Comparison of ENCODE assay signal across 8 cellular contexts in genomic region chr21:46059711-46060455, GRCh38. TPM values are rescaled to one million over a fixed set of nuclear protein-coding genes. Genes with fewer than 3 reads are reported as not detected.
A peak's percentile ranks its signal among the peaks of the same experiment; 100 is the strongest.
DNase-seq lines count a peak whose midpoint lies in the region; ATAC-seq, FAIRE-seq and TF ChIP-seq lines count a peak whose summit lies in the region.
"Not testable (repeated sequence)": the region's sequence is repeated elsewhere in the genome, so short reads cannot be mapped to it uniquely, and the experiment has no call there.

No MANE protein-coding gene starts in this region.

- H3K27me3 Mint-ChIP-seq in stimulated activated naive CD8-positive, alpha-beta T cell treated with anti-CD3 and anti-CD28 coated beads, Interleukin-15, Interleukin-2, amounts not matched to agents 100 ng/mL and 50 ng/mL, for 24 hours = peaks cover 27% of the 10 kb centered on the region

- not testable (repeated sequence) for H3K4me3 ChIP-seq in bronchial epithelial cell (ENCODE audit: low read depth, low read length); heart right ventricle; lower lobe of right lung; psoas muscle; upper lobe of left lung

- TF ChIP-seq CTCF in bronchial epithelial cell (IDR thresholded peaks at IDR 0.05; ENCODE audit: insufficient read depth, low read length, severe bottlenecking); heart right ventricle (IDR thresholded peaks at IDR 0.05); lower lobe of right lung (IDR thresholded peaks at IDR 0.05); psoas muscle (IDR thresholded peaks at IDR 0.05); upper lobe of left lung (IDR thresholded peaks at IDR 0.05): not testable (repeated sequence)

- peak overlapping the region in 9 of 10 donors; percentile 62 to 88 (median 81) for H3K27ac ChIP-seq in heart right ventricle
- peak overlapping the region; percentile 18 for H3K27ac ChIP-seq in lower lobe of right lung
- H3K27ac ChIP-seq in psoas muscle = peak overlapping the region; percentile 54
- H3K27ac ChIP-seq in upper lobe of left lung = peak overlapping the region; percentile 41 to 79 (median 74)

- TF ChIP-seq POLR2A in upper lobe of left lung (IDR thresholded peaks at IDR 0.05) = not testable (repeated sequence)

- H3K27ac Mint-ChIP-seq in stimulated activated naive CD8-positive, alpha-beta T cell treated with anti-CD3 and anti-CD28 coated beads, Interleukin-15, Interleukin-2, amounts not matched to agents 100 ng/mL and 50 ng/mL, for 24 hours = peak overlapping the region; percentile 84

- peaks cover 0 to 26% (median 0%) of the 10 kb centered on the region in 11 donors for H3K9me3 ChIP-seq in heart right ventricle
- not testable (repeated sequence) for H3K9me3 ChIP-seq in lower lobe of right lung, psoas muscle, upper lobe of left lung

- intact Hi-C loops in heart right ventricle (cut with DNase I) = loop anchor here in 3 of 10 donors (5.0 kb wide), 3 partner anchors 33 to 78 kb away; partner anchors contain the start of gene COL6A1 (in 1 of the 3)
- intact Hi-C loops in lower lobe of right lung (cut with DNase I); psoas muscle (cut with DNase I): not testable (repeated sequence)

- peak; percentile 95 for FAIRE-seq in bronchial epithelial cell (lab: Jason Lieb, UNC)

- peaks cover 74% of the 10 kb centered on the region for H3K4me1 Mint-ChIP-seq in stimulated activated naive CD8-positive, alpha-beta T cell treated with anti-CD3 and anti-CD28 coated beads, Interleukin-15, Interleukin-2, amounts not matched to agents 100 ng/mL and 50 ng/mL, for 24 hours (ENCODE audit: low read depth)

- not testable (repeated sequence) for H3K27me3 ChIP-seq in bronchial epithelial cell (ENCODE audit: control insufficient read depth, insufficient read depth, low read length)
- H3K27me3 ChIP-seq in heart right ventricle (peaks cover 0 to 29% (median 0%) of the 10 kb centered on the region in 7 donors), lower lobe of right lung (ENCODE audit: low read depth) (peaks cover 56% of the 10 kb centered on the region), psoas muscle (ENCODE audit: insufficient read depth in 3 of 3, low read length in 2 of 3) (peaks cover 0 to 41% (median 17%) of the 10 kb centered on the region in 3 donors), upper lobe of left lung (peaks cover 0 to 13% (median 0%) of the 10 kb centered on the region in 4 donors)

- H3K36me3 Mint-ChIP-seq in stimulated activated naive CD8-positive, alpha-beta T cell treated with anti-CD3 and anti-CD28 coated beads, Interleukin-15, Interleukin-2, amounts not matched to agents 100 ng/mL and 50 ng/mL, for 24 hours (ENCODE audit: low read depth) = not testable (repeated sequence)

- ATAC-seq in heart right ventricle; lower lobe of right lung; psoas muscle; upper lobe of left lung (ENCODE audit: low FRiP score in 2 of 2): not testable (repeated sequence)

- H3K4me3 Mint-ChIP-seq in stimulated activated naive CD8-positive, alpha-beta T cell treated with anti-CD3 and anti-CD28 coated beads, Interleukin-15, Interleukin-2, amounts not matched to agents 100 ng/mL and 50 ng/mL, for 24 hours = not testable (repeated sequence)

- not testable (repeated sequence) for TF ChIP-seq EP300 in upper lobe of left lung (IDR thresholded peaks at IDR 0.05)

- DNase-seq in D341Med (ENCODE audit: low spot score) = peak; percentile 3
- peak; percentile 38 for DNase-seq in activated CD8-positive, alpha-beta memory T cell treated with anti-CD3 and anti-CD28 coated beads, Interleukin-2, amount 50 U/mL, for 48 hours
- DNase-seq in bronchial epithelial cell (ENCODE audit: low read depth); heart right ventricle; psoas muscle: not testable (repeated sequence)
- peak; percentile 24 for DNase-seq in lower lobe of right lung
- DNase-seq in upper lobe of left lung = peak in 1 of 2 donors; percentile 15

- not testable (repeated sequence) for H3K36me3 ChIP-seq in bronchial epithelial cell (ENCODE audit: control insufficient read depth, insufficient read depth, low read length); heart right ventricle; lower lobe of right lung; psoas muscle (ENCODE audit: insufficient read depth in 1 of 2, low read depth in 1 of 2); upper lobe of left lung

- H3K4me1 ChIP-seq in heart right ventricle (peaks cover 0 to 43% (median 26%) of the 10 kb centered on the region in 9 donors), lower lobe of right lung (peaks cover 23% of the 10 kb centered on the region), upper lobe of left lung (peaks cover 0 to 12% (median 7%) of the 10 kb centered on the region in 4 donors)
- H3K4me1 ChIP-seq in psoas muscle = not testable (repeated sequence)

- not testable (repeated sequence) for H3K9me3 Mint-ChIP-seq in stimulated activated naive CD8-positive, alpha-beta T cell treated with anti-CD3 and anti-CD28 coated beads, Interleukin-15, Interleukin-2, amounts not matched to agents 100 ng/mL and 50 ng/mL, for 24 hours

- 94 to 95% methylated on average over 21 of the region's 21 CpGs for WGBS in heart right ventricle, 2 donors
- 93 to 96% (median 93%) methylated on average over 21 of the region's 21 CpGs for WGBS in psoas muscle, 3 donors
- WGBS in upper lobe of left lung, 2 donors = 86 to 95% methylated on average over 9 to 21 of the region's 21 CpGs

RNA-seq across cellular contexts. Expression of gene COL6A2, which starts 38.0 kb away (rescaled TPM):
- total RNA-seq in bronchial epithelial cell (1.0 and 12.6 TPM in 2 replicates), heart right ventricle (100 to 1,000 TPM in 8 of 10 donors, 10 to 100 TPM in 2; 76.6 to 370 (median 119) TPM), lower lobe of right lung (227 TPM), psoas muscle (100 to 1,000 TPM in 2 of 4 donors, 10 to 100 TPM in 2; 56.2 to 122 (median 90.4) TPM), upper lobe of left lung (100 to 1,000 TPM; 105 to 522 (median 304) TPM)
- polyA plus RNA-seq in heart right ventricle (100 to 1,000 TPM; 301 to 363 TPM), psoas muscle (10 to 100 TPM; 29.8 to 58.8 (median 47.1) TPM)

Comparison
In these comparisons a context has a peak if more than half of its experiments do, and no peak if none do; other contexts are left out.
1. H3K27ac ChIP-seq: peak in every context shown above with its lines; median percentile 81 in heart right ventricle; 74 in upper lobe of left lung; 54 in psoas muscle; 18 in lower lobe of right lung.